10 cellular contexts compared by ENCODE assay signal in genomic region chr17:40903129-40903847, GRCh38. TPM values are rescaled to one million over a fixed set of nuclear protein-coding genes. Genes with fewer than 3 reads are reported as not detected.
DNase-seq lines count a peak whose midpoint lies in the region; ATAC-seq and TF ChIP-seq lines count a peak whose summit lies in the region.
"Had no signal": no experiment of that assay in that cellular context is flagged by ENCODE, and none has a peak within 500 bp of the region (broad histone marks: within the 10 kb centered on the region; RNA-seq: fewer than 3 reads in every experiment).

No MANE protein-coding gene starts in this region.

- H3K4me2 ChIP-seq in PC-3 (ENCODE audit: low read length), result peak overlapping the region; percentile 89

- H3K9me3 Mint-ChIP-seq in effector memory CD8-positive, alpha-beta T cell, result no peaks in the 10 kb centered on the region
- H3K9me3 Mint-ChIP-seq: memory B cell had no signal

- peaks cover 76 to 98% of the 10 kb centered on the region in 2 donors for H3K27me3 Mint-ChIP-seq in effector memory CD8-positive, alpha-beta T cell

- no peaks in the 10 kb centered on the region for H3K4me1 Mint-ChIP-seq in effector memory CD8-positive, alpha-beta T cell (ENCODE audit: low read depth in 2 of 2)

- H3K4me3 Mint-ChIP-seq in effector memory CD8-positive, alpha-beta T cell, result no peak overlapping the region
- H3K4me3 Mint-ChIP-seq: memory B cell had no signal

- H3K27ac ChIP-seq in PC-3 (ENCODE audit: low read length), result peak overlapping the region; percentile 100

- TF ChIP-seq CTCF in GM20000 (IDR thresholded peaks at IDR 0.05; ENCODE audit: extremely low read depth, missing control alignments), result no peak
- TF ChIP-seq CTCF in PC-3 (conservative IDR thresholded peaks at IDR 0.05; ENCODE audit: low read depth, low read length), result no peak

- DNase-seq in 8988T, result peak; percentile 63
- DNase-seq in GM20000 (ENCODE audit: low spot score), result peak; percentile 34
- DNase-seq in PC-3, result peak; percentile 93
- DNase-seq in glomerular visceral epithelial cell (ENCODE audit: extremely low spot score), result peak; percentile 95
- no peak for DNase-seq in effector memory CD8-positive, alpha-beta T cell
- DNase-seq: SW 1271 had no signal

- intact Hi-C loops in PC-3 (cut with micrococcal nuclease), result loop anchor here (1.0 to 2.0 kb wide), 3 partner anchors 46 to 752 kb away; partner anchors contain the start of gene KRT15

- CTCF ChIA-PET in PC-3 (lab: Charles Lee), result interaction anchor here (0.5 kb wide), 1 partner anchor 745 kb away, joined by 5 read pairs; no protein-coding TSS in a partner anchor

- no peaks in the 10 kb centered on the region for H3K79me2 ChIP-seq in PC-3 (ENCODE audit: low read length)

- no peak overlapping the region for H3K27ac Mint-ChIP-seq in effector memory CD8-positive, alpha-beta T cell
- H3K27ac Mint-ChIP-seq: memory B cell had no signal

- no peaks in the 10 kb centered on the region for H3K36me3 ChIP-seq in PC-3 (ENCODE audit: low read depth, low read length)

- no peaks in the 10 kb centered on the region for H3K27me3 ChIP-seq in PC-3 (ENCODE audit: low read length)

- peaks cover 11% of the 10 kb centered on the region for H3F3A ChIP-seq in PC-3 (ENCODE audit: low read length, unreplicated experiment)

- peak overlapping the region; percentile 99 for H3K9ac ChIP-seq in PC-3 (ENCODE audit: low read length)

- no peaks in the 10 kb centered on the region for H4K20me1 ChIP-seq in PC-3 (ENCODE audit: low read length)

- POLR2A ChIA-PET in PC-3 (lab: Charles Lee; ENCODE audit: unreplicated experiment), result interaction anchor here (0.6 kb wide), 1 partner anchor 12 kb away, joined by 3 read pairs; no protein-coding TSS in a partner anchor

- BruUV-seq in PC-3 (replicated peaks; lab: Mats Ljungman, UMichigan), result no TSS peak

- no peaks in the 10 kb centered on the region for H3K9me3 ChIP-seq in PC-3 (ENCODE audit: low read length)

- ATAC-seq in PC-3 (peak; percentile 78), GM19452 (IDR thresholded peaks at IDR 0.05; ENCODE audit: unreplicated experiment) (no peak), HG02970 (IDR thresholded peaks at IDR 0.05; ENCODE audit: low FRiP score, unreplicated experiment) (no peak), HG02763 (IDR thresholded peaks at IDR 0.05; ENCODE audit: unreplicated experiment) (no peak)
- no peak for ATAC-seq in effector memory CD8-positive, alpha-beta T cell (replicated peaks)

- peaks cover 45% of the 10 kb centered on the region for H3K4me1 ChIP-seq in PC-3 (ENCODE audit: insufficient read depth, low read length)

- H2AFZ ChIP-seq in PC-3 (ENCODE audit: low read length), result no peak overlapping the region

- H3K9me2 ChIP-seq in PC-3 (replicated peaks; ENCODE audit: low read length), result no peaks in the 10 kb centered on the region

- H3K4me3 ChIP-seq in PC-3 (ENCODE audit: low read length), result peak overlapping the region; percentile 62

- H3K36me3 Mint-ChIP-seq in effector memory CD8-positive, alpha-beta T cell (ENCODE audit: insufficient read depth), result no peaks in the 10 kb centered on the region
- H3K36me3 Mint-ChIP-seq: memory B cell had no signal

RNA-seq across cellular contexts. Expression of gene KRT20, which starts 18.2 kb away (rescaled TPM):
- 0.18 TPM in 1 of 2 replicates, not detected in the other for total RNA-seq in PC-3 (2014; rRNA removed)

RNA-seq across cellular contexts. Expression of gene KRT23, which starts 34.2 kb away (rescaled TPM):
- not detected in 2 replicates for total RNA-seq in PC-3 (2014; rRNA removed)

RNA-seq across cellular contexts. Expression of gene KRT12, which starts 36.3 kb away (rescaled TPM):
- total RNA-seq in PC-3 (2014; rRNA removed), result not detected in 2 replicates

Comparison
In these comparisons a context has a peak if more than half of its experiments do, and no peak if none do; other contexts are left out.
1. DNase-seq: peak in 8988T (single experiment), GM20000 (single experiment), PC-3 (single experiment) and glomerular visceral epithelial cell (single experiment); none in effector memory CD8-positive, alpha-beta T cell (0 of 3).